In genomic region chr12:74539261-74539660, GRCh38 we compare ENCODE assay signal across 1 cellular context.
TF ChIP-seq lines count a peak whose summit lies in the region.

No MANE protein-coding gene starts in this region.

TF ChIP-seq in GM23338, 12 proteins besides CTCF, POLR2A, EP300 and RAD21 (continued from another document):
- TF ChIP-seq ZNF462 (CRISPR knock-in tag; IDR thresholded peaks at IDR 0.05) (no peak), ZNF331 (CRISPR knock-in tag; IDR thresholded peaks at IDR 0.05; ENCODE audit: low read depth) (no peak), JUNB (IDR thresholded peaks at IDR 0.05; ENCODE audit: unreplicated experiment) (no peak), ZNF114 (CRISPR knock-in tag; IDR thresholded peaks at IDR 0.05) (no peak)
